In genomic region chr18:63440897-63441296, GRCh38 we compare ENCODE assay signal across 20 cellular contexts. TPM values are rescaled to one million over a fixed set of nuclear protein-coding genes. Genes with fewer than 3 reads are reported as not detected.
DNase-seq lines count a peak whose midpoint lies in the region; ATAC-seq, FAIRE-seq and TF ChIP-seq lines count a peak whose summit lies in the region.
"Had no signal": no experiment of that assay in that cellular context is flagged by ENCODE, and none has a peak within 500 bp of the region (broad histone marks: within the 10 kb centered on the region; RNA-seq: fewer than 3 reads in every experiment).

No MANE protein-coding gene starts in this region.

- peak overlapping the region; percentile 66 for H3K4me2 ChIP-seq in OCI-LY3 (ENCODE audit: low read length)

- peaks cover 41% of the 10 kb centered on the region for H3K4me1 ChIP-seq in OCI-LY3 (ENCODE audit: low read length)
- H3K4me1 ChIP-seq in psoas muscle = no peaks in the 10 kb centered on the region
- peaks cover 28% of the 10 kb centered on the region for H3K4me1 ChIP-seq in foreskin keratinocyte

- H3K9ac ChIP-seq in OCI-LY3 (ENCODE audit: low read length) = no peak overlapping the region

- ATAC-seq in HG03159 (IDR thresholded peaks at IDR 0.05; ENCODE audit: unreplicated experiment) (peak; percentile 64), psoas muscle (no peak), HG02623 (IDR thresholded peaks at IDR 0.05; ENCODE audit: unreplicated experiment) (no peak), foreskin keratinocyte (no peak)
- ATAC-seq: activated CD4-positive, alpha-beta T cell treated with anti-CD3 and anti-CD28 coated beads for 36 hours; HepG2 had no signal

- no peaks in the 10 kb centered on the region for H3K36me3 ChIP-seq in OCI-LY3 (replicated peaks; ENCODE audit: low read depth, low read length)
- no peaks in the 10 kb centered on the region for H3K36me3 ChIP-seq in psoas muscle (ENCODE audit: insufficient read depth in 1 of 2, low read depth in 1 of 2)

- H3K4me3 ChIP-seq in OCI-LY3 (ENCODE audit: low read length) = peak overlapping the region; percentile 57
- no peak overlapping the region for H3K4me3 ChIP-seq in psoas muscle
- H3K4me3 ChIP-seq: coronary artery had no signal

- no peak overlapping the region for H2AFZ ChIP-seq in OCI-LY3 (ENCODE audit: low read depth, low read length)

- peak; percentile 95 for FAIRE-seq in D721Med (lab: Jason Lieb, UNC)
- FAIRE-seq: HepG2, urothelium cell line had no signal

- WGBS in psoas muscle, 3 donors = 74 to 78% (median 74%) methylated on average over 5 of the region's 5 CpGs

- peaks cover 12% of the 10 kb centered on the region for H3K27me3 ChIP-seq in OCI-LY3 (ENCODE audit: low read depth, low read length)
- no peaks in the 10 kb centered on the region for H3K27me3 ChIP-seq in psoas muscle (ENCODE audit: insufficient read depth in 3 of 3, low read length in 2 of 3)
- H3K27me3 ChIP-seq in foreskin keratinocyte = no peaks in the 10 kb centered on the region

- H3K27ac ChIP-seq in OCI-LY3 (ENCODE audit: low read length) (no peak overlapping the region), psoas muscle (no peak overlapping the region), foreskin keratinocyte (no peak overlapping the region)
- H3K27ac ChIP-seq: coronary artery had no signal

- H3K79me2 ChIP-seq in OCI-LY3 (ENCODE audit: low read length) = no peaks in the 10 kb centered on the region

- no peaks in the 10 kb centered on the region for H3K9me3 ChIP-seq in OCI-LY3 (ENCODE audit: insufficient read depth, low read length)
- H3K9me3 ChIP-seq in psoas muscle = no peaks in the 10 kb centered on the region

- DNase-seq in D721Med (ENCODE audit: insufficient read length, low spot score) = no peak
- peak; percentile 33 for DNase-seq in fibroblast of peridontal ligament (ENCODE audit: extremely low read depth)
- DNase-seq in psoas muscle = no peak
- no peak for DNase-seq in GM20000 (ENCODE audit: low spot score)
- DNase-seq in foreskin keratinocyte = no peak
- DNase-seq: activated CD4-positive, alpha-beta T cell treated with anti-CD3 and anti-CD28 coated beads for 36 hours; CD4-positive, alpha-beta memory T cell; foreskin melanocyte; RPMI8226; SW 1271 had no signal

- intact Hi-C loops in psoas muscle (cut with DNase I) = loop anchor here in 1 of 2 donors (5.0 kb wide), 1 partner anchor 424 kb away; no protein-coding TSS in a partner anchor

- no peaks in the 10 kb centered on the region for H4K20me1 ChIP-seq in OCI-LY3 (ENCODE audit: insufficient read depth, low read length)

- TF ChIP-seq CTCF in D721Med (IDR thresholded peaks at IDR 0.05; ENCODE audit: insufficient read depth, missing control alignments) = no peak
- TF ChIP-seq CTCF in OCI-LY3 (IDR thresholded peaks at IDR 0.05; ENCODE audit: low read depth, low read length) = no peak
- no peak for TF ChIP-seq CTCF in psoas muscle (IDR thresholded peaks at IDR 0.05)
- TF ChIP-seq CTCF in GM20000 (IDR thresholded peaks at IDR 0.05; ENCODE audit: extremely low read depth, missing control alignments) = no peak
- TF ChIP-seq CTCF in foreskin keratinocyte (conservative IDR thresholded peaks at IDR 0.05) = no peak

RNA-seq across cellular contexts. Expression of gene VPS4B, which starts 18.6 kb away (rescaled TPM):
- 10 to 100 TPM; 17.7 to 24.8 (median 20.9) TPM for total RNA-seq in psoas muscle
- polyA plus RNA-seq in psoas muscle = 10 to 100 TPM in 1 of 3 donors, 1 to 10 TPM in 2; 8.4 to 17.9 (median 9.0) TPM
- 65.8 and 67.5 TPM in 2 replicates for total RNA-seq in foreskin keratinocyte
- 20.9 and 23.4 TPM in 2 replicates for polyA plus RNA-seq in foreskin keratinocyte

RNA-seq across cellular contexts. Expression of gene SERPINB5, which starts 35.9 kb away (rescaled TPM):
- not detected for total RNA-seq in psoas muscle
- under 1 TPM in 2 of 3 donors, not detected in 1; 0.03 TPM for polyA plus RNA-seq in psoas muscle
- total RNA-seq in foreskin keratinocyte = 282 and 314 TPM in 2 replicates
- polyA plus RNA-seq in foreskin keratinocyte = 157 and 172 TPM in 2 replicates
- total RNA-seq: activated CD4-positive, alpha-beta T cell treated with anti-CD3 and anti-CD28 coated beads for 36 hours; activated T-helper 2 cell treated with anti-CD3 and anti-CD28 coated beads, Interferon-gamma antibody, Interleukin-2, Interleukin-4, amounts not matched to agents 10 μg/mL and 5 μg/mL and 100 μg/mL, durations not matched to agents 14 hours and 24 hours and 36 hours; CD4-positive, alpha-beta memory T cell; HepG2; HFFc6; skeletal muscle tissue had no signal
- polyA plus RNA-seq: AG04450; CD4-positive, alpha-beta memory T cell; HepG2 had no signal

Comparison
In these comparisons a context has a peak if more than half of its experiments do, and no peak if none do; other contexts are left out.
1. RNA of gene SERPINB5, which starts 35.9 kb away (total RNA-seq): 282 to 314 TPM in foreskin keratinocyte; not detected in psoas muscle; every median in the first group is over 100 times any median in the second.